8 cellular contexts compared by ENCODE assay signal in genomic region chr14:50860478-50861086, GRCh38. TPM values are rescaled to one million over a fixed set of nuclear protein-coding genes. Genes with fewer than 3 reads are reported as not detected.
DNase-seq lines count a peak whose midpoint lies in the region; ATAC-seq and TF ChIP-seq lines count a peak whose summit lies in the region.

No MANE protein-coding gene starts in this region.

- no peaks in the 10 kb centered on the region for H3K79me2 ChIP-seq in PC-9 (ENCODE audit: low read depth)

- no peaks in the 10 kb centered on the region for H3K27me3 Mint-ChIP-seq in activated T-cell treated with anti-CD3 and anti-CD28 coated beads, Interleukin-2, amount 50 U/mL, for 72 hours (ENCODE audit: low read depth)
- H3K27me3 Mint-ChIP-seq in naive thymus-derived CD8-positive, alpha-beta T cell = peaks cover 0 to 6% (median 3%) of the 10 kb centered on the region in 5 donors

- H3K27me3 ChIP-seq in PC-9 (ENCODE audit: insufficient read depth, low read depth) = no peaks in the 10 kb centered on the region

- TF ChIP-seq CTCF in GM12865 (IDR thresholded peaks at IDR 0.05; ENCODE audit: insufficient read depth, low read depth, low read length, missing control alignments) (peak; percentile 70), PC-9 (conservative IDR thresholded peaks at IDR 0.05) (peak; percentile 78), fibroblast of mammary gland (conservative IDR thresholded peaks at IDR 0.05; ENCODE audit: control insufficient read depth, insufficient read depth, low read depth, low read length) (peak; percentile 68)

- H3K27ac Mint-ChIP-seq in activated T-cell treated with anti-CD3 and anti-CD28 coated beads, Interleukin-2, amount 50 U/mL, for 72 hours = peak overlapping the region; percentile 17
- peak overlapping the region; percentile 77 to 97 (median 93) for H3K27ac Mint-ChIP-seq in naive thymus-derived CD8-positive, alpha-beta T cell
- H3K27ac Mint-ChIP-seq in stimulated activated effector memory CD8-positive, alpha-beta T cell treated with anti-CD3 and anti-CD28 coated beads, Interleukin-12 subunit alpha, Interleukin-12 subunit beta, amount 100 ng/mL, for 72 hours = peak overlapping the region; percentile 58

- peak; percentile 71 to 72 for ATAC-seq in activated T-cell treated with anti-CD3 and anti-CD28 coated beads, Interleukin-2, amount 50 U/mL, for 72 hours (replicated peaks in 1 of 2)
- peak; percentile 75 to 81 for ATAC-seq in naive thymus-derived CD8-positive, alpha-beta T cell
- ATAC-seq in stimulated activated effector memory CD8-positive, alpha-beta T cell treated with anti-CD3 and anti-CD28 coated beads, Interleukin-12 subunit alpha, Interleukin-12 subunit beta, amount 100 ng/mL, for 72 hours = peak; percentile 68
- no peak for ATAC-seq in HG03025 (IDR thresholded peaks at IDR 0.05; ENCODE audit: low FRiP score, unreplicated experiment)

- H2AFZ ChIP-seq in PC-9 = peak overlapping the region; percentile 91

- H3K27ac ChIP-seq in KOPT-K1 (ENCODE audit: low read depth, low read length, poor library complexity, severe bottlenecking) (peak overlapping the region; percentile 61), PC-9 (no peak overlapping the region)

- peak; percentile 90 for DNase-seq in GM12865 (ENCODE audit: low read depth)
- DNase-seq in PC-9 = peak; percentile 64 to 80
- DNase-seq in activated T-cell treated with anti-CD3 and anti-CD28 coated beads, Interleukin-2, amount 50 U/mL, for 72 hours = peak; percentile 86 to 88
- DNase-seq in fibroblast of mammary gland (ENCODE audit: low read depth) = peak; percentile 83
- peak; percentile 80 to 94 (median 88) for DNase-seq in naive thymus-derived CD8-positive, alpha-beta T cell
- peak; percentile 79 to 91 for DNase-seq in stimulated activated effector memory CD8-positive, alpha-beta T cell treated with anti-CD3 and anti-CD28 coated beads, Interleukin-12 subunit alpha, Interleukin-12 subunit beta, amount 100 ng/mL, for 72 hours (ENCODE audit: low spot score in 2 of 2)

- H3F3A ChIP-seq in PC-9 (ENCODE audit: insufficient read depth, low read depth) = no peaks in the 10 kb centered on the region

- no peaks in the 10 kb centered on the region for H3K9me3 Mint-ChIP-seq in activated T-cell treated with anti-CD3 and anti-CD28 coated beads, Interleukin-2, amount 50 U/mL, for 72 hours
- H3K9me3 Mint-ChIP-seq in naive thymus-derived CD8-positive, alpha-beta T cell = no peaks in the 10 kb centered on the region
- H3K9me3 Mint-ChIP-seq in stimulated activated effector memory CD8-positive, alpha-beta T cell treated with anti-CD3 and anti-CD28 coated beads, Interleukin-12 subunit alpha, Interleukin-12 subunit beta, amount 100 ng/mL, for 72 hours = no peaks in the 10 kb centered on the region

- no peaks in the 10 kb centered on the region for H3K9me2 ChIP-seq in PC-9 (ENCODE audit: insufficient read depth)

- H3K4me3 ChIP-seq in GM12865 (ENCODE audit: low read depth, low read length) (peak overlapping the region; percentile 75), PC-9 (peak overlapping the region; percentile 56; the same call in 1 of the 2 replicates), fibroblast of mammary gland (ENCODE audit: control insufficient read depth, low read depth, low read length) (peak overlapping the region; percentile 55)

- CTCF ChIA-PET in PC-9 (lab: Charles Lee) = interaction anchor here (0.5 to 3.0 kb wide), 16 partner anchors 9 to 807 kb away, joined by 3 to 10 read pairs (median 4); partner anchors contain the start of gene NIN

- H3K36me3 Mint-ChIP-seq in activated T-cell treated with anti-CD3 and anti-CD28 coated beads, Interleukin-2, amount 50 U/mL, for 72 hours (ENCODE audit: insufficient read depth in 2 of 2) = no peaks in the 10 kb centered on the region
- no peaks in the 10 kb centered on the region for H3K36me3 Mint-ChIP-seq in naive thymus-derived CD8-positive, alpha-beta T cell
- no peaks in the 10 kb centered on the region for H3K36me3 Mint-ChIP-seq in stimulated activated effector memory CD8-positive, alpha-beta T cell treated with anti-CD3 and anti-CD28 coated beads, Interleukin-12 subunit alpha, Interleukin-12 subunit beta, amount 100 ng/mL, for 72 hours

- H3K4me1 Mint-ChIP-seq in activated T-cell treated with anti-CD3 and anti-CD28 coated beads, Interleukin-2, amount 50 U/mL, for 72 hours (ENCODE audit: low read depth) = peaks cover 16% of the 10 kb centered on the region
- H3K4me1 Mint-ChIP-seq in naive thymus-derived CD8-positive, alpha-beta T cell = peaks cover 0 to 9% (median 5%) of the 10 kb centered on the region in 4 donors
- no peaks in the 10 kb centered on the region for H3K4me1 Mint-ChIP-seq in stimulated activated effector memory CD8-positive, alpha-beta T cell treated with anti-CD3 and anti-CD28 coated beads, Interleukin-12 subunit alpha, Interleukin-12 subunit beta, amount 100 ng/mL, for 72 hours

- H3K4me3 Mint-ChIP-seq in activated T-cell treated with anti-CD3 and anti-CD28 coated beads, Interleukin-2, amount 50 U/mL, for 72 hours = peak overlapping the region; percentile 87 to 92
- H3K4me3 Mint-ChIP-seq in naive thymus-derived CD8-positive, alpha-beta T cell = peak overlapping the region; percentile 89 to 96 (median 93)
- H3K4me3 Mint-ChIP-seq in stimulated activated effector memory CD8-positive, alpha-beta T cell treated with anti-CD3 and anti-CD28 coated beads, Interleukin-12 subunit alpha, Interleukin-12 subunit beta, amount 100 ng/mL, for 72 hours = peak overlapping the region; percentile 79

- H3K4me2 ChIP-seq in PC-9 = peak overlapping the region; percentile 98

- H3K36me3 ChIP-seq in KOPT-K1 (ENCODE audit: insufficient read depth, low read length) = no peaks in the 10 kb centered on the region
- no peaks in the 10 kb centered on the region for H3K36me3 ChIP-seq in PC-9 (ENCODE audit: low read depth)

- POLR2A ChIA-PET in PC-9 (lab: Charles Lee; ENCODE audit: unreplicated experiment) = interaction anchor here (0.6 to 0.7 kb wide), 6 partner anchors 29 to 515 kb away, joined by 3 to 6 read pairs (median 4); no protein-coding TSS in a partner anchor
- POLR2A ChIA-PET in naive thymus-derived CD8-positive, alpha-beta T cell (lab: Charles Lee) = interaction anchor here (0.5 to 4.8 kb wide), 13 partner anchors 11 to 234 kb away, joined by 3 to 70 read pairs (median 5); partner anchors contain the start of genes NIN and TRIM9

- intact Hi-C loops in PC-9 (cut with micrococcal nuclease; ENCODE audit: unreplicated experiment) = loop anchor here (1.0 to 5.0 kb wide), 3 partner anchors 83 to 539 kb away; no protein-coding TSS in a partner anchor

- H4K20me1 ChIP-seq in PC-9 (ENCODE audit: insufficient read depth) = no peaks in the 10 kb centered on the region

- no TSS peak for BruUV-seq in PC-9 (replicated peaks; lab: Mats Ljungman, UMichigan)

- H3K9me3 ChIP-seq in KOPT-K1 (ENCODE audit: insufficient read depth, low read length, poor library complexity, severe bottlenecking) = no peaks in the 10 kb centered on the region
- H3K9me3 ChIP-seq in PC-9 (ENCODE audit: insufficient read depth, low read depth) = no peaks in the 10 kb centered on the region

- no peaks in the 10 kb centered on the region for H3K4me1 ChIP-seq in PC-9 (replicated peaks; ENCODE audit: insufficient read depth)

RNA-seq across cellular contexts. Expression of gene ABHD12B, which starts 11.3 kb away (rescaled TPM):
- total RNA-seq in PC-9 (2021) = not detected in 2 replicates
- total RNA-seq in activated T-cell treated with anti-CD3 and anti-CD28 coated beads, Interleukin-2, amount 50 U/mL, for 72 hours = not detected
- not detected for total RNA-seq in naive thymus-derived CD8-positive, alpha-beta T cell
- polyA plus RNA-seq in naive thymus-derived CD8-positive, alpha-beta T cell = not detected

RNA-seq across cellular contexts. Expression of gene NIN, which starts 29.6 kb away (rescaled TPM):
- total RNA-seq in PC-9 (2021) = 34.3 and 36.5 TPM in 2 replicates
- 10 to 100 TPM; 46.1 to 60.0 TPM for total RNA-seq in activated T-cell treated with anti-CD3 and anti-CD28 coated beads, Interleukin-2, amount 50 U/mL, for 72 hours
- 100 to 1,000 TPM; 124 to 137 TPM for total RNA-seq in naive thymus-derived CD8-positive, alpha-beta T cell
- polyA plus RNA-seq in naive thymus-derived CD8-positive, alpha-beta T cell = 10 to 100 TPM; 37.1 to 60.2 (median 42.7) TPM

Comparison
In these comparisons a context has a peak if more than half of its experiments do, and no peak if none do; other contexts are left out.
1. H3K27ac Mint-ChIP-seq: peak in every context shown above with its lines; median percentile 93 in naive thymus-derived CD8-positive, alpha-beta T cell; 58 in stimulated activated effector memory CD8-positive, alpha-beta T cell treated with anti-CD3 and anti-CD28 coated beads, Interleukin-12 subunit alpha, Interleukin-12 subunit beta, amount 100 ng/mL, for 72 hours; 17 in activated T-cell treated with anti-CD3 and anti-CD28 coated beads, Interleukin-2, amount 50 U/mL, for 72 hours.